8 cellular contexts compared by ENCODE assay signal in genomic region chr1:156860639-156861423, GRCh38.
DNase-seq lines count a peak whose midpoint lies in the region; ATAC-seq and TF ChIP-seq lines count a peak whose summit lies in the region.

Gene NTRK1, plus strand, starts transcription at chr1:156860865. Its CDS starts 70 bp downstream, at chr1:156860935.

- ATAC-seq in HG02678 (IDR thresholded peaks at IDR 0.05; ENCODE audit: unreplicated experiment), result peak; percentile 41
- ATAC-seq in RWPE2 (ENCODE audit: low read depth), result peak; percentile 46
- ATAC-seq in HG02759 (IDR thresholded peaks at IDR 0.05; ENCODE audit: unreplicated experiment), result no peak
- no peak for ATAC-seq in HG03039 (IDR thresholded peaks at IDR 0.05; ENCODE audit: unreplicated experiment)

- no peaks in the 10 kb centered on the region for H3K36me3 ChIP-seq in BLaER1 treated with 17β-estradiol and CSF1 and Interleukin-3, amounts not matched to agents 10 nM and 100 nM
- no peaks in the 10 kb centered on the region for H3K36me3 ChIP-seq in RWPE2 (ENCODE audit: low read depth)

- peak within 1 kb of the TSS; percentile 84 to 98 (median 96) for H3K4me2 ChIP-seq in BLaER1 treated with 17β-estradiol and CSF1 and Interleukin-3, amounts not matched to agents 10 nM and 100 nM

- peaks cover 66 to 70% (median 68%) of the 10 kb centered on the region in 11 experiments for H3K27me3 ChIP-seq in BLaER1 treated with 17β-estradiol and CSF1 and Interleukin-3, amounts not matched to agents 10 nM and 100 nM
- H3K27me3 ChIP-seq in RWPE2 (ENCODE audit: insufficient read depth, poor library complexity, severe bottlenecking), result peaks cover 37% of the 10 kb centered on the region

- intact Hi-C loops in head of caudate nucleus (cut with DNase I), result loop anchor here (10.0 kb wide), 1 partner anchor 66 kb away; no protein-coding TSS in a partner anchor

- TF ChIP-seq CTCF in RWPE2 (IDR thresholded peaks at IDR 0.05; ENCODE audit: poor library complexity, severe bottlenecking), result peak; percentile 1

- no peaks in the 10 kb centered on the region for H3K9me3 ChIP-seq in BLaER1 treated with 17β-estradiol and CSF1 and Interleukin-3, amounts not matched to agents 10 nM and 100 nM (replicated peaks in 1 of 11)
- H3K9me3 ChIP-seq in RWPE2 (ENCODE audit: severe bottlenecking), result no peaks in the 10 kb centered on the region

- peak within 1 kb of the TSS in 9 of 11 experiments; percentile 5 to 72 (median 43); a peak in 14 of 22 replicates for H3K9ac ChIP-seq in BLaER1 treated with 17β-estradiol and CSF1 and Interleukin-3, amounts not matched to agents 10 nM and 100 nM

- no peak for DNase-seq in RWPE2 (ENCODE audit: low spot score)
- peak; percentile 83 for DNase-seq in activated effector memory CD4-positive, alpha-beta T cell treated with anti-CD3 and anti-CD28 coated beads, Interleukin-2, amount 50 U/mL, for 16 hours
- peak in 39 of 42 donors; percentile 11 to 72 (median 41) for DNase-seq in head of caudate nucleus
- peak; percentile 72 for DNase-seq in retina

- peak within 1 kb of the TSS in 1 of 11 experiments; percentile 34; a peak in 2 of 22 replicates for H3K27ac ChIP-seq in BLaER1 treated with 17β-estradiol and CSF1 and Interleukin-3, amounts not matched to agents 10 nM and 100 nM
- no peak within 1 kb of the TSS for H3K27ac ChIP-seq in RWPE2 (ENCODE audit: poor library complexity, severe bottlenecking)

- H4K20me1 ChIP-seq in BLaER1 treated with 17β-estradiol and CSF1 and Interleukin-3, amounts not matched to agents 10 nM and 100 nM, result peaks cover 0 to 27% (median 13%) of the 10 kb centered on the region in 11 experiments; a peak in 12 of 22 replicates

- H3K4me3 ChIP-seq in BLaER1 treated with 17β-estradiol and CSF1 and Interleukin-3, amounts not matched to agents 10 nM and 100 nM, result peak within 1 kb of the TSS; percentile 47 to 69 (median 58)
- H3K4me3 ChIP-seq in RWPE2 (ENCODE audit: severe bottlenecking), result peak within 1 kb of the TSS; percentile 21

- peaks cover 43 to 81% (median 74%) of the 10 kb centered on the region in 10 experiments for H3K4me1 ChIP-seq in BLaER1 treated with 17β-estradiol and CSF1 and Interleukin-3, amounts not matched to agents 10 nM and 100 nM
- no peaks in the 10 kb centered on the region for H3K4me1 ChIP-seq in RWPE2 (ENCODE audit: insufficient read depth, poor library complexity, severe bottlenecking)

Comparison
In these comparisons a context has a peak if more than half of its experiments do, and no peak if none do; other contexts are left out.
1. ATAC-seq: peak in HG02678 (single experiment) and RWPE2 (single experiment); none in HG02759 (single experiment) and HG03039 (single experiment).